ENCODE assay signal across 14 cellular contexts in genomic region chr3:172918165-172918564, GRCh38.
DNase-seq lines count a peak whose midpoint lies in the region; ATAC-seq and TF ChIP-seq lines count a peak whose summit lies in the region.
"Had no signal": no experiment of that assay in that cellular context is flagged by ENCODE, and none has a peak within 500 bp of the region (broad histone marks: within the 10 kb centered on the region; RNA-seq: fewer than 3 reads in every experiment).

No MANE protein-coding gene starts in this region.

- H3K27ac ChIP-seq in smooth muscle cell (ENCODE audit: low read depth) (peak overlapping the region; percentile 24), MM.1S (ENCODE audit: low read length) (no peak overlapping the region)
- H3K27ac ChIP-seq: thyroid gland had no signal

- no peaks in the 10 kb centered on the region for H3K9me2 ChIP-seq in MM.1S (replicated peaks; ENCODE audit: insufficient read depth, low read length)

- TF ChIP-seq CTCF in foreskin fibroblast (IDR thresholded peaks at IDR 0.05; ENCODE audit: low read depth, low read length) (no peak), smooth muscle cell (IDR thresholded peaks at IDR 0.05; ENCODE audit: borderline replicate concordance, insufficient read depth, poor library complexity, severe bottlenecking) (no peak), MM.1S (IDR thresholded peaks at IDR 0.05; ENCODE audit: low read length) (no peak)

- H4K20me1 ChIP-seq in smooth muscle cell (ENCODE audit: low read depth) = no peaks in the 10 kb centered on the region
- H4K20me1 ChIP-seq in MM.1S (ENCODE audit: insufficient read depth, low read length) = no peaks in the 10 kb centered on the region

- no peak for ATAC-seq in HG02852 (IDR thresholded peaks at IDR 0.05; ENCODE audit: unreplicated experiment)
- ATAC-seq: activated T-cell treated with anti-CD3 and anti-CD28 coated beads, Interleukin-2, amount 50 U/mL, for 72 hours had no signal

- H3K27me3 ChIP-seq in smooth muscle cell (ENCODE audit: low read depth) (no peaks in the 10 kb centered on the region), MM.1S (replicated peaks; ENCODE audit: insufficient read depth, low read length) (no peaks in the 10 kb centered on the region)
- H3K27me3 ChIP-seq: thyroid gland had no signal

- no peak overlapping the region for H3K4me3 ChIP-seq in foreskin fibroblast (ENCODE audit: low read depth in 1 of 2, low read length in 2 of 2)
- no peak overlapping the region for H3K4me3 ChIP-seq in smooth muscle cell
- H3K4me3 ChIP-seq in MM.1S (ENCODE audit: low read length) = no peak overlapping the region
- H3K4me3 ChIP-seq: thyroid gland had no signal

- H3K79me2 ChIP-seq in smooth muscle cell (ENCODE audit: low read depth) (no peaks in the 10 kb centered on the region), MM.1S (ENCODE audit: low read length) (no peaks in the 10 kb centered on the region)

- peaks cover 8% of the 10 kb centered on the region for H3K4me1 ChIP-seq in smooth muscle cell (ENCODE audit: low read depth)
- no peaks in the 10 kb centered on the region for H3K4me1 ChIP-seq in MM.1S (ENCODE audit: low read length)

- H2AFZ ChIP-seq in smooth muscle cell (ENCODE audit: low read depth) (peak overlapping the region; percentile 2), MM.1S (ENCODE audit: low read length) (no peak overlapping the region)

- H3K9ac ChIP-seq in smooth muscle cell (ENCODE audit: low read depth) (no peak overlapping the region), MM.1S (ENCODE audit: low read length) (no peak overlapping the region)

- no peaks in the 10 kb centered on the region for H3K36me3 ChIP-seq in smooth muscle cell (ENCODE audit: low read depth)
- H3K36me3 ChIP-seq in MM.1S (replicated peaks; ENCODE audit: insufficient read depth, low read length) = no peaks in the 10 kb centered on the region
- H3K36me3 ChIP-seq: thyroid gland had no signal

- no peaks in the 10 kb centered on the region for H3F3A ChIP-seq in smooth muscle cell (ENCODE audit: low read depth)
- H3F3A ChIP-seq in MM.1S (ENCODE audit: insufficient read depth, low read length) = no peaks in the 10 kb centered on the region

- CTCF ChIA-PET in HEK293T (lab: Yijun Ruan, JAX) = no interaction called here

- H3K9me3 ChIP-seq in smooth muscle cell (replicated peaks; ENCODE audit: low read depth) (no peaks in the 10 kb centered on the region), MM.1S (replicated peaks; ENCODE audit: insufficient read depth, low read length) (no peaks in the 10 kb centered on the region)
- H3K9me3 ChIP-seq: thyroid gland had no signal

- POLR2A ChIA-PET in HEK293T (lab: Yijun Ruan, JAX) = no interaction called here

- 19% methylated on average over 3 of the region's 3 CpGs for WGBS in smooth muscle cell (ENCODE audit: low lambda C conversion rate)

- H3K4me2 ChIP-seq in smooth muscle cell (peak overlapping the region; percentile 64), MM.1S (ENCODE audit: low read depth, low read length) (no peak overlapping the region)

- peak; percentile 15 for DNase-seq in NCI-H2029 (lab: John Stamatoyannopoulos, UW)
- DNase-seq in NCI-H2029 treated with DMSO at 0.1 percent for 48 hours (lab: John Stamatoyannopoulos, UW) = no peak
- peak; percentile 33 for DNase-seq in RPMI7951 (ENCODE audit: low read depth)
- peak; percentile 23 to 62 for DNase-seq in foreskin fibroblast
- DNase-seq in smooth muscle cell (lab: John Stamatoyannopoulos, UW; ENCODE audit: unreplicated experiment) = no peak
- DNase-seq in HEK293T (ENCODE audit: extremely low spot score) = no peak
- no peak for DNase-seq in MM.1S
- DNase-seq: ACHN; activated T-cell treated with anti-CD3 and anti-CD28 coated beads, Interleukin-2, amount 50 U/mL, for 72 hours; midbrain; stimulated activated CD4-positive, alpha-beta T cell treated with anti-CD3 and anti-CD28 coated beads, Interleukin-1b, Interleukin-23, amount 100 ng/mL, for 48 hours; T-helper 1 cell; thyroid gland had no signal

TF ChIP-seq in HEK293T, 16 proteins besides CTCF, POLR2A, EP300 and RAD21:
- TF ChIP-seq TARDBP (IDR thresholded peaks at IDR 0.05) = no peak
- no peak for TF ChIP-seq SP1 (IDR thresholded peaks at IDR 0.05)
- TF ChIP-seq HDGF (IDR thresholded peaks at IDR 0.05; ENCODE audit: borderline replicate concordance) = no peak
- no peak for TF ChIP-seq L3MBTL2 (conservative IDR thresholded peaks at IDR 0.05)
- TF ChIP-seq BHLHE40 (IDR thresholded peaks at IDR 0.05; ENCODE audit: borderline replicate concordance) = no peak
- TF ChIP-seq LEF1 (IDR thresholded peaks at IDR 0.05; ENCODE audit: borderline replicate concordance) = no peak
- no peak for TF ChIP-seq SUZ12 (IDR thresholded peaks at IDR 0.05)
- TF ChIP-seq FOXK2 (IDR thresholded peaks at IDR 0.05) = no peak
- no peak for TF ChIP-seq FOXA1 (IDR thresholded peaks at IDR 0.05)
- TF ChIP-seq CTBP1 (IDR thresholded peaks at IDR 0.05; ENCODE audit: borderline replicate concordance) = no peak
- no peak for TF ChIP-seq FOXM1 (IDR thresholded peaks at IDR 0.05; ENCODE audit: borderline replicate concordance)
- TF ChIP-seq NFRKB (IDR thresholded peaks at IDR 0.05) = no peak
- TF ChIP-seq ELF4 (IDR thresholded peaks at IDR 0.05) = no peak
- no peak for TF ChIP-seq PKNOX1 (IDR thresholded peaks at IDR 0.05)
- no peak for TF ChIP-seq ZNF384 (IDR thresholded peaks at IDR 0.05)
- TF ChIP-seq ARNT (IDR thresholded peaks at IDR 0.05) = no peak
TF ChIP-seq in HEK293T: peak in this region for 0.

Comparison
In these comparisons a context has a peak if more than half of its experiments do, and no peak if none do; other contexts are left out.
1. DNase-seq: peak in NCI-H2029 (single experiment), RPMI7951 (single experiment) and foreskin fibroblast (2 of 2); none in NCI-H2029 treated with DMSO at 0.1 percent for 48 hours (single experiment), smooth muscle cell (single experiment), HEK293T (single experiment) and MM.1S (single experiment).